8 cellular contexts compared by ENCODE assay signal in genomic region chr7:100292162-100292561, GRCh38. TPM values are rescaled to one million over a fixed set of nuclear protein-coding genes. Genes with fewer than 3 reads are reported as not detected.
"Had no signal": no experiment of that assay in that cellular context is flagged by ENCODE, and none has a peak within 500 bp of the region (broad histone marks: within the 10 kb centered on the region; RNA-seq: fewer than 3 reads in every experiment).

No MANE protein-coding gene starts in this region.

RNA-seq across cellular contexts. Expression of gene SPDYE3, which starts 15.3 kb away (rescaled TPM):
- total RNA-seq: activated CD4-positive, alpha-beta memory T cell treated with anti-CD3 and anti-CD28 coated beads, Interleukin-2, amount 10 ng/mL, durations not matched to agents 7 days and 5 days; activated CD8-positive, alpha-beta memory T cell treated with anti-CD3 and anti-CD28 coated beads for 36 hours; activated T-cell treated with anti-CD3 and anti-CD28 coated beads, Interleukin-2, amount 50 U/mL, for 4 hours; bronchial epithelial cell; M059J; PC-9; T-helper 1 cell treated with Interleukin-12 subunit alpha and Interleukin-12 subunit beta and Interleukin-4 antibody, amounts not matched to agents 30 ng/mL and 1 ng/mL, for 36 hours; T-helper 2 cell treated with Interferon-gamma antibody and Interleukin-4, amounts not matched to agents 100 ng/mL and 5 ng/mL, for 36 hours had no signal
